Comparison of ENCODE assay signal across 8 cellular contexts in genomic region chr9:135087489-135087791, GRCh38. TPM values are rescaled to one million over a fixed set of nuclear protein-coding genes. Genes with fewer than 3 reads are reported as not detected.
DNase-seq lines count a peak whose midpoint lies in the region; ATAC-seq and TF ChIP-seq lines count a peak whose summit lies in the region.

Gene OLFM1 (plus strand): TSS chr9:135087668. CDS start chr9:135087990, 322 bp downstream.

- peak; percentile 80 for TF ChIP-seq CTCF in chondrocyte (IDR thresholded peaks at IDR 0.05)

- peaks cover 6% of the 10 kb centered on the region for H3K4me1 Mint-ChIP-seq in chondrocyte (ENCODE audit: low read depth)
- peaks cover 3 to 6% of the 10 kb centered on the region in 2 donors for H3K4me1 Mint-ChIP-seq in natural killer cell treated with Interleukin-12 subunit alpha and Interleukin-12 subunit beta and Interleukin-15 and Interleukin-18, amount 100 ng/mL, for 72 hours (ENCODE audit: low read depth in 2 of 2)

- H3K9me3 Mint-ChIP-seq in chondrocyte (ENCODE audit: low read depth): no peaks in the 10 kb centered on the region
- peaks cover 6% of the 10 kb centered on the region for H3K9me3 Mint-ChIP-seq in natural killer cell treated with Interleukin-12 subunit alpha and Interleukin-12 subunit beta and Interleukin-15 and Interleukin-18, amount 100 ng/mL, for 72 hours

- no peak for ATAC-seq in natural killer cell treated with Interleukin-12 subunit alpha and Interleukin-12 subunit beta and Interleukin-15 and Interleukin-18, amount 100 ng/mL, for 72 hours
- no peak for ATAC-seq in GM18907 (IDR thresholded peaks at IDR 0.05; ENCODE audit: unreplicated experiment)

- no peak within 1 kb of the TSS for H3K4me3 Mint-ChIP-seq in chondrocyte (ENCODE audit: unreplicated experiment)
- H3K4me3 Mint-ChIP-seq in natural killer cell treated with Interleukin-12 subunit alpha and Interleukin-12 subunit beta and Interleukin-15 and Interleukin-18, amount 100 ng/mL, for 72 hours: no peak within 1 kb of the TSS

- H3K27me3 Mint-ChIP-seq in chondrocyte (ENCODE audit: low read depth): peaks cover 54% of the 10 kb centered on the region
- peaks cover 16 to 32% of the 10 kb centered on the region in 2 donors for H3K27me3 Mint-ChIP-seq in natural killer cell treated with Interleukin-12 subunit alpha and Interleukin-12 subunit beta and Interleukin-15 and Interleukin-18, amount 100 ng/mL, for 72 hours

- H3K27ac Mint-ChIP-seq in chondrocyte (ENCODE audit: unreplicated experiment): no peak within 1 kb of the TSS
- no peak within 1 kb of the TSS for H3K27ac Mint-ChIP-seq in natural killer cell treated with Interleukin-12 subunit alpha and Interleukin-12 subunit beta and Interleukin-15 and Interleukin-18, amount 100 ng/mL, for 72 hours

- no peaks in the 10 kb centered on the region for H3K36me3 Mint-ChIP-seq in chondrocyte (ENCODE audit: low read depth)
- H3K36me3 Mint-ChIP-seq in natural killer cell treated with Interleukin-12 subunit alpha and Interleukin-12 subunit beta and Interleukin-15 and Interleukin-18, amount 100 ng/mL, for 72 hours: no peaks in the 10 kb centered on the region

- DNase-seq in activated T-cell treated with anti-CD3 and anti-CD28 coated beads for 48 hours (ENCODE audit: low read depth): peak; percentile 49
- DNase-seq in activated T-cell treated with anti-CD3 and anti-CD28 coated beads for 4 hours: no peak
- peak; percentile 92 for DNase-seq in NCI-H69 (lab: John Stamatoyannopoulos, UW)
- DNase-seq in chondrocyte (ENCODE audit: low spot score): no peak
- DNase-seq in kidney tubule cell (ENCODE audit: low spot score): peak; percentile 65
- DNase-seq in stimulated activated CD8-positive, alpha-beta memory T cell treated with anti-CD3 and anti-CD28 coated beads, Interleukin-4, amount 100 ng/mL, for 48 hours: peak; percentile 56
- no peak for DNase-seq in natural killer cell treated with Interleukin-12 subunit alpha and Interleukin-12 subunit beta and Interleukin-15 and Interleukin-18, amount 100 ng/mL, for 72 hours (ENCODE audit: low spot score)

RNA-seq across cellular contexts. Expression of gene OLFM1, which starts in this region (rescaled TPM):
- 1.2 to 4.2 TPM (median 2.8 TPM) in 3 replicates for total RNA-seq in chondrocyte
- not detected for total RNA-seq in natural killer cell treated with Interleukin-12 subunit alpha and Interleukin-12 subunit beta and Interleukin-15 and Interleukin-18, amount 100 ng/mL, for 72 hours

Comparison
In these comparisons a context has a peak if more than half of its experiments do, and no peak if none do; other contexts are left out.
1. DNase-seq: peak in activated T-cell treated with anti-CD3 and anti-CD28 coated beads for 48 hours (single experiment), NCI-H69 (single experiment), kidney tubule cell (single experiment) and stimulated activated CD8-positive, alpha-beta memory T cell treated with anti-CD3 and anti-CD28 coated beads, Interleukin-4, amount 100 ng/mL, for 48 hours (single experiment); none in activated T-cell treated with anti-CD3 and anti-CD28 coated beads for 4 hours (single experiment), chondrocyte (single experiment) and natural killer cell treated with Interleukin-12 subunit alpha and Interleukin-12 subunit beta and Interleukin-15 and Interleukin-18, amount 100 ng/mL, for 72 hours (single experiment).